8 cellular contexts compared by ENCODE assay signal in the genomic region with DNA sequence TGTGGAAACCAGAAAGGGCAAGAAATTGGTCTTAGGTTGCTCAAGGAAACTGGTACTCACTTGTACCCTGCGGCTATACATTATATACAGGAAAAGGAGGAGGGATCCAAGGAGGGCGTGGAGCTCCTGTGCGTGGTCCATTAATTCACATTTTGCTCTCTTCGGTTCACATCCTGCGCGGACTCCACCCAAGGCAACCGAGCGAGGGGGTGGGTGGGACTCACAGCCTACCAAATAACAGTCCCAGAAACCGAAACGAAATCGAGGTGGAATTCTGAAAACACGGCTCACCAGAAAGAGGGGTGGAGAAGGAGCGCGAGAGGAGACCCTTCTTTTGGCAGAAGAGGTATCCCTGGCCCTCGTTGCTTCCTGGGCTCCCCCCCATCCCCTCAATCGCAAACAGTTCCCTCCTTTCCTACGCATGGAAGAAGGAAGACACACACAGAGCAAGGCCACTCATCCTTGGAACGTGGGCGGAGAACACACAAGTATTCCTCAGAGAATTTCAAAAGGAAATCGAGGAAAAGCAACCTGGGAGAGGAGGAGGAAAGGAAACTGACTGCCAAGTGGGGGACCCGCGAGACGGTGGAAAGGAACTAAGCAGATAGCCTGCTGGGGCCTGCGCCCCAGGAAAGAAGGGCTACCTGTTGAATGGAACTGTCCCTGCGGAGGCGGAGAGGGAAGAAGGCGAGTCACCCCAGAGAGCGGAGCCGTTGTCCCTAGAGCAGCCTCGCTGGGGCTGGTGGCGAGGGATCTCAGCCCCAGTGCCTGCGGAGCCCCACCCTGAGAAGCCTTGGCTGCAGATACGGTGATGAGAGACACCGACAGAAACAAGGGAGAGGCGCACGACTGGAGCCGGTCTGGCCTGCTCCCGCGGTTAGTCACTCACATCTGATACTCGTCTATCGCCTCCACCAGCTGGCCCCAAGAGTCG. TPM values are rescaled to one million over a fixed set of nuclear protein-coding genes. Genes with fewer than 3 reads are reported as not detected.
DNase-seq lines count a peak whose midpoint lies in the region; ATAC-seq, FAIRE-seq and TF ChIP-seq lines count a peak whose summit lies in the region.

No MANE protein-coding gene starts in this region.

- H3K27me3 Mint-ChIP-seq in activated naive CD4-positive, alpha-beta T cell treated with anti-CD3 and anti-CD28 coated beads, Interleukin-2, amount 50 U/mL, for 24 hours, result no peaks in the 10 kb centered on the region

- intact Hi-C loops in pancreas (cut with DNase I), result no loop called here
- intact Hi-C loops in upper lobe of right lung (cut with DNase I), result no loop called here

- ATAC-seq in pancreas (peak; percentile 40 to 45 (median 42)), upper lobe of right lung (peak; percentile 40)

- no peaks in the 10 kb centered on the region for H3K27me3 ChIP-seq in pancreas
- H3K27me3 ChIP-seq in upper lobe of right lung, result no peaks in the 10 kb centered on the region

- H3K4me1 ChIP-seq in pancreas (peaks cover 0 to 10% (median 10%) of the 10 kb centered on the region in 3 donors), upper lobe of right lung (peaks cover 22% of the 10 kb centered on the region)

- H3K27ac Mint-ChIP-seq in activated naive CD4-positive, alpha-beta T cell treated with anti-CD3 and anti-CD28 coated beads, Interleukin-2, amount 50 U/mL, for 24 hours, result peak overlapping the region; percentile 98

- peaks cover 61% of the 10 kb centered on the region for H3K4me1 Mint-ChIP-seq in activated naive CD4-positive, alpha-beta T cell treated with anti-CD3 and anti-CD28 coated beads, Interleukin-2, amount 50 U/mL, for 24 hours

- H3K9me3 Mint-ChIP-seq in activated naive CD4-positive, alpha-beta T cell treated with anti-CD3 and anti-CD28 coated beads, Interleukin-2, amount 50 U/mL, for 24 hours, result no peaks in the 10 kb centered on the region

- peak overlapping the region; percentile 99 for H3K4me3 Mint-ChIP-seq in activated naive CD4-positive, alpha-beta T cell treated with anti-CD3 and anti-CD28 coated beads, Interleukin-2, amount 50 U/mL, for 24 hours

- TF ChIP-seq POLR2A in H54 (IDR thresholded peaks at IDR 0.05; ENCODE audit: low read depth, low read length), result peak; percentile 60

- H3K36me3 ChIP-seq in pancreas, result no peaks in the 10 kb centered on the region
- peaks cover 17% of the 10 kb centered on the region for H3K36me3 ChIP-seq in upper lobe of right lung

- H3K9me3 ChIP-seq in pancreas (no peaks in the 10 kb centered on the region), upper lobe of right lung (no peaks in the 10 kb centered on the region)

- H3K4me3 ChIP-seq in pancreas, result peak overlapping the region; percentile 55 to 76 (median 68)
- peak overlapping the region; percentile 96 for H3K4me3 ChIP-seq in upper lobe of right lung

- peaks cover 11% of the 10 kb centered on the region for H3K36me3 Mint-ChIP-seq in activated naive CD4-positive, alpha-beta T cell treated with anti-CD3 and anti-CD28 coated beads, Interleukin-2, amount 50 U/mL, for 24 hours

- no peak for TF ChIP-seq CTCF in pancreas (IDR thresholded peaks at IDR 0.05)
- TF ChIP-seq CTCF in upper lobe of right lung (IDR thresholded peaks at IDR 0.05), result no peak

- WGBS in pancreas, 2 donors, result 0 to 1% methylated on average over 41 to 42 of the region's 42 CpGs

- peak; percentile 38 for FAIRE-seq in H54 (lab: Jason Lieb, UNC)
- FAIRE-seq in pancreas (lab: Jason Lieb, UNC), result no peak

- H3K27ac ChIP-seq in pancreas, result peak overlapping the region; percentile 94 to 99 (median 98)
- peak overlapping the region; percentile 99 for H3K27ac ChIP-seq in upper lobe of right lung

- DNase-seq in G401 (ENCODE audit: low spot score) (peak; percentile 52), H54 (ENCODE audit: insufficient read length, low spot score) (peak; percentile 46), Kasumi-1 (lab: John Stamatoyannopoulos, UW) (peak; percentile 67 to 73), SKM-1 (lab: John Stamatoyannopoulos, UW; ENCODE audit: unreplicated experiment) (peak; percentile 67), glomerular visceral epithelial cell (ENCODE audit: extremely low spot score) (peak; percentile 74), pancreas (peak; percentile 39 to 80 (median 58)), upper lobe of right lung (peak; percentile 74)

- in situ Hi-C loops in G401 (cut with HindIII; ENCODE audit: low sequenced_read_pairs), result no loop called here

RNA-seq across cellular contexts. Expression of a gene that starts 0.7 kb away (rescaled TPM):
- total RNA-seq in G401 (2014; rRNA removed; shearing (Covaris generic)), result 24.0 and 35.1 TPM in 2 replicates
- total RNA-seq in pancreas (10 to 100 TPM; 20.1 to 41.9 (median 28.7) TPM), upper lobe of right lung (91.3 TPM)
- 10 to 100 TPM; 22.4 to 22.5 TPM for polyA plus RNA-seq in pancreas

RNA-seq across cellular contexts. Expression of a gene that starts 0.8 kb away (rescaled TPM):
- 25.4 and 51.2 TPM in 2 replicates for total RNA-seq in G401 (2014; rRNA removed; shearing (Covaris generic))
- total RNA-seq in pancreas, result 10 to 100 TPM; 13.6 to 30.5 (median 16.2) TPM
- polyA plus RNA-seq in pancreas, result 10 to 100 TPM in 1 of 2 donors, 1 to 10 TPM in 1; 9.8 to 10.8 TPM
- total RNA-seq in upper lobe of right lung, result 44.2 TPM

RNA-seq across cellular contexts. Expression of a gene that starts 25.4 kb away (rescaled TPM):
- not detected in 2 replicates for total RNA-seq in G401 (2014; rRNA removed; shearing (Covaris generic))
- total RNA-seq in pancreas (under 1 TPM in 5 of 6 donors, not detected in 1; 0.20 to 0.66 (median 0.32) TPM), upper lobe of right lung (0.20 TPM)
- under 1 TPM; 0.16 to 0.42 TPM for polyA plus RNA-seq in pancreas

Comparison
In these comparisons a context has a peak if more than half of its experiments do, and no peak if none do; other contexts are left out.
1. Peak in every context shown above with its lines: DNase-seq, ATAC-seq, H3K4me3 ChIP-seq and H3K27ac ChIP-seq.